ENCODE assay signal across 8 cellular contexts in the genomic region with DNA sequence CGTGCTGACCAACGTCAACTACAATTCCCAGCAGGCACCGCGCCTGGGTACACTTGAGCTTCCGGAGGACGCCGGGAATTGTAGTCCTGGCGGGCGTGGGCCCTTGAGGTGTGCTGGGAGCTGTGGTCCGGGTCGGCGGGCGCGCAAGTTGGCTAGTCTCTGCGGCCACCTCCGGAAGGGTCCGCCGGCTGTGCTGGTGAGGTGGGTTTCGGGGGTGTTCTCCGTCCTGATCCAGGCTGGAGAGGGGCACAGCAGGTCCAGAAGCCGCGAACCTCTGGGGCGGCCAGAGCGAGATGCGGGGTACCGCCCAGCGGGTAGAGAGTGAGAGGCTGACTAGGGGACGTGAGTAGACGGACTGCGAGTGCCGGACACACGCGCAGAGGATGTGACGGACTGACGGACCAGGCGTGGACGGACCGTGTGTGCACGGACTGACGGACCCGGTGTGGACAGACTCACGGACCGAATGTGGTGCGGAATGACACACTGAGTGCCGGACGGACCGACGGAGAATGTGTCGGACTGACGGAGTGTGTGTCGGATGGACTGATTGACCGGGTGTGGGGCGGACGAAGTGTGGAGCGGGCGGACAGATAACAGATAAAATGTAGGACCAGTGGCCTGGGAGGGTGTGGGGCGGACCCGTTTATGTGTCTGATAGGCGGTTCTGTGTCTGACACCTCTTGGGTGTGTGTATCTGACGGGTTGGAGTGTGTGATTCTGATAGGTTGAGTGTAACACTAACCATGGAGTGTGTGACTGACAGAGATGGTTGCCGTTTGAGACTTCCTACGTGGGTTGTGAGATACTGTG. TPM values are rescaled to one million over a fixed set of nuclear protein-coding genes. Genes with fewer than 3 reads are reported as not detected.
DNase-seq lines count a peak whose midpoint lies in the region; ATAC-seq and TF ChIP-seq lines count a peak whose summit lies in the region.

A gene (plus strand): TSS at position 81 of the 813 bp plus-strand sequence. CDS start 7,809 bp downstream, outside the sequence.

- TF ChIP-seq POLR2A in IMR-90 (IDR thresholded peaks at IDR 0.05; ENCODE audit: low read depth, low read length) (peak; percentile 78; the same call in 1 of the 2 replicates), esophagus muscularis mucosa (IDR thresholded peaks at IDR 0.05; ENCODE audit: low read depth) (peak; percentile 22)

- WGBS in IMR-90 (ENCODE audit: extremely low coverage in 2 of 2, insufficient read length in 1 of 2), 2 experiments, result 0% methylated on average over 47 of the region's 62 CpGs; no CpG with 5 or more reads in 1 of the 2 experiments
- 0% methylated on average over 19 of the region's 62 CpGs for WGBS in esophagus muscularis mucosa

- H3K4me2 ChIP-seq in IMR-90 (ENCODE audit: low read depth, low read length), result peak within 1 kb of the TSS; percentile 87

- H3K9ac ChIP-seq in IMR-90 (ENCODE audit: low read depth, low read length) (peak within 1 kb of the TSS; percentile 88), muscle layer of colon (ENCODE audit: low read length) (peak within 1 kb of the TSS; percentile 72)

- no peak; the same call in 1 of the 2 replicates for TF ChIP-seq RAD21 in IMR-90 (IDR thresholded peaks at IDR 0.05; ENCODE audit: low read length)

- peak within 1 kb of the TSS; percentile 90 for H3K4ac ChIP-seq in IMR-90 (ENCODE audit: low read depth, low read length)

- peak within 1 kb of the TSS; percentile 97 for H2AK9ac ChIP-seq in IMR-90 (replicated peaks; ENCODE audit: low read depth, low read length, poor library complexity)

- H3K23ac ChIP-seq in IMR-90 (ENCODE audit: low read depth, low read length), result peak within 1 kb of the TSS; percentile 92

- H3K4me1 ChIP-seq in IMR-90 (ENCODE audit: control insufficient read depth, insufficient read depth, low read length) (peaks cover 2% of the 10 kb centered on the region; the same call in 1 of the 2 replicates), esophagus muscularis mucosa (peaks cover 23 to 34% (median 31%) of the 10 kb centered on the region in 4 donors), muscle layer of colon (ENCODE audit: insufficient read depth, low read length) (peaks cover 22% of the 10 kb centered on the region)

- H3K14ac ChIP-seq in IMR-90 (replicated peaks; ENCODE audit: low read depth, low read length), result peak within 1 kb of the TSS; percentile 98

- H2AFZ ChIP-seq in IMR-90 (replicated peaks; ENCODE audit: low read length, poor library complexity), result peak within 1 kb of the TSS; percentile 100

- dilution Hi-C loops in IMR-90 (cut with HindIII; ENCODE audit: low sequenced_read_pairs, unreplicated experiment), result no loop called here

- TF ChIP-seq CTCF in IMR-90 (conservative IDR thresholded peaks at IDR 0.05; ENCODE audit: low read depth, low read length), result no peak
- no peak for TF ChIP-seq CTCF in esophagus muscularis mucosa (IDR thresholded peaks at IDR 0.05)

- no peaks in the 10 kb centered on the region for H3K27me3 ChIP-seq in IMR-90 (ENCODE audit: control insufficient read depth, insufficient read depth, low read length)
- H3K27me3 ChIP-seq in esophagus muscularis mucosa, result no peaks in the 10 kb centered on the region
- H3K27me3 ChIP-seq in muscle layer of colon (ENCODE audit: control insufficient read depth in 1 of 2, insufficient read depth in 2 of 2, low read length in 2 of 2), result no peaks in the 10 kb centered on the region

- H2AK5ac ChIP-seq in IMR-90 (ENCODE audit: low read depth, low read length), result peak within 1 kb of the TSS; percentile 96

- CTCF ChIA-PET in IMR-90 (lab: Yijun Ruan, JAX), result interaction anchor here (1.1 kb wide), 1 partner anchor 35 kb away, joined by 3 read pairs; no protein-coding TSS in a partner anchor

- H3K18ac ChIP-seq in IMR-90 (ENCODE audit: low read depth, low read length), result peak within 1 kb of the TSS; percentile 27

- H4K91ac ChIP-seq in IMR-90 (ENCODE audit: insufficient read depth, low read depth, low read length), result peak within 1 kb of the TSS; percentile 86; the same call in 1 of the 2 replicates

- DNase-seq in DMS53 (lab: John Stamatoyannopoulos, UW), result peak; percentile 98
- DNase-seq in IMR-90, result peak; percentile 95
- DNase-seq in OCI-M1 (lab: John Stamatoyannopoulos, UW), result peak; percentile 98
- DNase-seq in activated T-cell treated with anti-CD3 and anti-CD28 coated beads for 48 hours (ENCODE audit: low read depth), result peak; percentile 87
- DNase-seq in esophagus muscularis mucosa (ENCODE audit: extremely low spot score), result peak; percentile 99
- peak; percentile 94 for DNase-seq in stimulated activated CD8-positive, alpha-beta memory T cell treated with anti-CD3 and anti-CD28 coated beads, Interleukin-4, amount 100 ng/mL, for 48 hours

- peaks cover 5% of the 10 kb centered on the region; the same call in 1 of the 2 replicates for H4K20me1 ChIP-seq in IMR-90 (ENCODE audit: insufficient read depth, low read length)

- H4K5ac ChIP-seq in IMR-90 (ENCODE audit: low read depth, low read length), result peak within 1 kb of the TSS; percentile 78

- peak within 1 kb of the TSS; percentile 42; the same call in 1 of the 2 replicates for H2BK120ac ChIP-seq in IMR-90 (ENCODE audit: low read depth, low read length)

- ATAC-seq in GM21576 (IDR thresholded peaks at IDR 0.05; ENCODE audit: unreplicated experiment) (peak; percentile 85), IMR-90 (ENCODE audit: low read depth) (peak; percentile 94)

- in situ Hi-C loops in IMR-90 (cut with MboI; ENCODE audit: low sequenced_read_pairs), result no loop called here

- H2BK20ac ChIP-seq in IMR-90 (ENCODE audit: low read depth, low read length), result no peak within 1 kb of the TSS

- H3K9me3 ChIP-seq in IMR-90 (ENCODE audit: control insufficient read depth, insufficient read depth, low read length) (no peaks in the 10 kb centered on the region), esophagus muscularis mucosa (no peaks in the 10 kb centered on the region), muscle layer of colon (ENCODE audit: low read length) (no peaks in the 10 kb centered on the region)

- H3K56ac ChIP-seq in IMR-90 (ENCODE audit: extremely low read depth, insufficient read depth, low read length), result peak within 1 kb of the TSS; percentile 55

- H3K36me3 ChIP-seq in IMR-90 (ENCODE audit: control insufficient read depth, insufficient read depth, low read length), result peaks cover under 1% of the 10 kb centered on the region; the same call in 1 of the 2 replicates
- H3K36me3 ChIP-seq in esophagus muscularis mucosa, result peaks cover 0 to 12% (median 0%) of the 10 kb centered on the region in 4 donors
- no peaks in the 10 kb centered on the region for H3K36me3 ChIP-seq in muscle layer of colon (ENCODE audit: insufficient read depth, low read length)

- H2BK15ac ChIP-seq in IMR-90 (ENCODE audit: low read depth, low read length), result no peak within 1 kb of the TSS; the same call in 2 of the 3 replicates

- POLR2A ChIA-PET in IMR-90 (lab: Charles Lee; ENCODE audit: unreplicated experiment), result no interaction called here

- intact Hi-C loops in IMR-90 (cut with micrococcal nuclease) (loop anchor here (2.0 kb wide), 1 partner anchor 20 kb away; no protein-coding TSS in a partner anchor), esophagus muscularis mucosa (cut with DNase I) (no loop called here)

- TF ChIP-seq EP300 in esophagus muscularis mucosa (IDR thresholded peaks at IDR 0.05), result no peak

- H3K27ac ChIP-seq in IMR-90 (ENCODE audit: insufficient read depth, low read length) (peak within 1 kb of the TSS; percentile 76), esophagus muscularis mucosa (replicated peaks in 1 of 4) (peak within 1 kb of the TSS; percentile 89 to 97 (median 94)), muscle layer of colon (ENCODE audit: low read depth, low read length) (peak within 1 kb of the TSS; percentile 89)

- H2BK5ac ChIP-seq in IMR-90 (ENCODE audit: low read depth, low read length, poor library complexity, severe bottlenecking), result peak within 1 kb of the TSS; percentile 92

- BruUV-seq in IMR-90 (replicated peaks; lab: Mats Ljungman, UMichigan), result no TSS peak

- H3K4me3 ChIP-seq in IMR-90 (ENCODE audit: insufficient read depth, low read depth, low read length) (peak within 1 kb of the TSS; percentile 72), esophagus muscularis mucosa (peak within 1 kb of the TSS; percentile 72 to 94 (median 84)), muscle layer of colon (ENCODE audit: low read depth in 1 of 2, low read length in 2 of 2) (peak within 1 kb of the TSS; percentile 72 to 80)

- H4K8ac ChIP-seq in IMR-90 (ENCODE audit: low read depth in 2 of 2, low read length in 2 of 2), result peak within 1 kb of the TSS; percentile 71 to 94

- peaks cover 30 to 72% of the 10 kb centered on the region in 2 experiments for H3K79me1 ChIP-seq in IMR-90 (ENCODE audit: low read depth in 1 of 2, low read length in 2 of 2)

- peaks cover 14% of the 10 kb centered on the region for H3K9me1 ChIP-seq in IMR-90 (ENCODE audit: insufficient read depth, low read length)

TF ChIP-seq in IMR-90, 13 proteins besides CTCF, POLR2A, EP300 and RAD21 (continues in another document):
- TF ChIP-seq CHD1 (IDR thresholded peaks at IDR 0.05; ENCODE audit: low read depth, low read length) (no peak), RFX5 (IDR thresholded peaks at IDR 0.05; ENCODE audit: low read depth, low read length) (no peak), NFE2L2 (IDR thresholded peaks at IDR 0.05; ENCODE audit: low read depth, low read length) (no peak), SMC3 (IDR thresholded peaks at IDR 0.05; ENCODE audit: low read depth, low read length) (peak; percentile 1; the same call in 1 of the 2 replicates), MXI1 (IDR thresholded peaks at IDR 0.05; ENCODE audit: borderline replicate concordance, low read depth, low read length) (peak; percentile 88), MAZ (IDR thresholded peaks at IDR 0.05; ENCODE audit: borderline replicate concordance, low read depth, low read length) (peak; percentile 6; the same call in 1 of the 2 replicates), BHLHE40 (IDR thresholded peaks at IDR 0.05; ENCODE audit: low read depth, low read length) (peak; percentile 77), MAFK (IDR thresholded peaks at IDR 0.05; ENCODE audit: low read depth, low read length) (no peak), CEBPB (IDR thresholded peaks at IDR 0.05; ENCODE audit: low read depth, low read length) (no peak)
- TF ChIP-seq, protein P1, sequence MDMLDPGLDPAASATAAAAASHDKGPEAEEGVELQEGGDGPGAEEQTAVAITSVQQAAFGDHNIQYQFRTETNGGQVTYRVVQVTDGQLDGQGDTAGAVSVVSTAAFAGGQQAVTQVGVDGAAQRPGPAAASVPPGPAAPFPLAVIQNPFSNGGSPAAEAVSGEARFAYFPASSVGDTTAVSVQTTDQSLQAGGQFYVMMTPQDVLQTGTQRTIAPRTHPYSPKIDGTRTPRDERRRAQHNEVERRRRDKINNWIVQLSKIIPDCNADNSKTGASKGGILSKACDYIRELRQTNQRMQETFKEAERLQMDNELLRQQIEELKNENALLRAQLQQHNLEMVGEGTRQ (IDR thresholded peaks at IDR 0.05; ENCODE audit: low read depth, low read length), result no peak

RNA-seq across cellular contexts. Expression of the gene that starts here (rescaled TPM):
- total RNA-seq in IMR-90 (2012; rRNA removed) (1.9 and 2.5 TPM in 2 replicates), esophagus muscularis mucosa (1 to 10 TPM; 2.9 to 4.9 (median 3.6) TPM)
- 1.8 and 2.2 TPM in 2 replicates for polyA plus RNA-seq in IMR-90 (2012; rRNA removed)
- polyA plus RNA-seq in IMR-90 (2012; cell fraction: cytosol; rRNA removed), result 1.1 and 1.4 TPM in 2 replicates
- polyA plus RNA-seq in IMR-90 (2012; cell fraction: nucleus; rRNA removed; ENCODE audit: low replicate concordance), result 1.7 and 2.3 TPM in 2 replicates

Comparison
In these comparisons a context has a peak if more than half of its experiments do, and no peak if none do; other contexts are left out.
1. Peak in every context shown above with its lines: DNase-seq, ATAC-seq, H3K4me3 ChIP-seq and H3K27ac ChIP-seq.